Comparison of ENCODE assay signal across 1 cellular context in the genomic region with DNA sequence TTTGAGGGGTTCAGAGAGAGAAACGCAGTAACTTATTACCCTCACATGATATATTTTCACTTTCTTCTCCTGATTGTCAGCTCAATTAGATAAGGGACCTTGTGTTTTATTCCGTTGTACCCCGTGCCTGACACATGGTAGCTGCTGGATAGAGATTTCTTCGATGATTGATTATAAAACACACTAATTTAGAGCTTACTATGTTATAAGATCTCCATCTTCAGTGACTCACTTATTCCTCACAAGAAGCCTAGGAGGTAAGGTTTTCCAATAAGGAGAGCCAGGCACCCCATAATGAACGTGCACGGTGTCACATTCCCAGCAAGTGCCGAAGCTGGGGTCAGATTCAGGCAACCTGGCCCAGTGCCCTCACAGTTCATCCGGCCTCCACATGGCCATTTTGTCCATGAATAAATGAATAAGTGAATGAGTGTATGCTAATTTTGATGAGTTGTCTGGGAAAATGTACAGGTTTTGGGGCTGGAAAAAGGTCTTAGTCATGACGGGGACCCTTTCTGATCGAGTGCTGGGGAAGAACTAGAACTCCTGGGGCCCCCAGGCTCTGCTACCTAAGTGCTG.
TF ChIP-seq lines count a peak whose summit lies in the region.

No MANE protein-coding gene starts in this region.

TF ChIP-seq in GM23338, 12 proteins besides CTCF, POLR2A, EP300 and RAD21 (continued from another document):
- TF ChIP-seq, protein P1, sequence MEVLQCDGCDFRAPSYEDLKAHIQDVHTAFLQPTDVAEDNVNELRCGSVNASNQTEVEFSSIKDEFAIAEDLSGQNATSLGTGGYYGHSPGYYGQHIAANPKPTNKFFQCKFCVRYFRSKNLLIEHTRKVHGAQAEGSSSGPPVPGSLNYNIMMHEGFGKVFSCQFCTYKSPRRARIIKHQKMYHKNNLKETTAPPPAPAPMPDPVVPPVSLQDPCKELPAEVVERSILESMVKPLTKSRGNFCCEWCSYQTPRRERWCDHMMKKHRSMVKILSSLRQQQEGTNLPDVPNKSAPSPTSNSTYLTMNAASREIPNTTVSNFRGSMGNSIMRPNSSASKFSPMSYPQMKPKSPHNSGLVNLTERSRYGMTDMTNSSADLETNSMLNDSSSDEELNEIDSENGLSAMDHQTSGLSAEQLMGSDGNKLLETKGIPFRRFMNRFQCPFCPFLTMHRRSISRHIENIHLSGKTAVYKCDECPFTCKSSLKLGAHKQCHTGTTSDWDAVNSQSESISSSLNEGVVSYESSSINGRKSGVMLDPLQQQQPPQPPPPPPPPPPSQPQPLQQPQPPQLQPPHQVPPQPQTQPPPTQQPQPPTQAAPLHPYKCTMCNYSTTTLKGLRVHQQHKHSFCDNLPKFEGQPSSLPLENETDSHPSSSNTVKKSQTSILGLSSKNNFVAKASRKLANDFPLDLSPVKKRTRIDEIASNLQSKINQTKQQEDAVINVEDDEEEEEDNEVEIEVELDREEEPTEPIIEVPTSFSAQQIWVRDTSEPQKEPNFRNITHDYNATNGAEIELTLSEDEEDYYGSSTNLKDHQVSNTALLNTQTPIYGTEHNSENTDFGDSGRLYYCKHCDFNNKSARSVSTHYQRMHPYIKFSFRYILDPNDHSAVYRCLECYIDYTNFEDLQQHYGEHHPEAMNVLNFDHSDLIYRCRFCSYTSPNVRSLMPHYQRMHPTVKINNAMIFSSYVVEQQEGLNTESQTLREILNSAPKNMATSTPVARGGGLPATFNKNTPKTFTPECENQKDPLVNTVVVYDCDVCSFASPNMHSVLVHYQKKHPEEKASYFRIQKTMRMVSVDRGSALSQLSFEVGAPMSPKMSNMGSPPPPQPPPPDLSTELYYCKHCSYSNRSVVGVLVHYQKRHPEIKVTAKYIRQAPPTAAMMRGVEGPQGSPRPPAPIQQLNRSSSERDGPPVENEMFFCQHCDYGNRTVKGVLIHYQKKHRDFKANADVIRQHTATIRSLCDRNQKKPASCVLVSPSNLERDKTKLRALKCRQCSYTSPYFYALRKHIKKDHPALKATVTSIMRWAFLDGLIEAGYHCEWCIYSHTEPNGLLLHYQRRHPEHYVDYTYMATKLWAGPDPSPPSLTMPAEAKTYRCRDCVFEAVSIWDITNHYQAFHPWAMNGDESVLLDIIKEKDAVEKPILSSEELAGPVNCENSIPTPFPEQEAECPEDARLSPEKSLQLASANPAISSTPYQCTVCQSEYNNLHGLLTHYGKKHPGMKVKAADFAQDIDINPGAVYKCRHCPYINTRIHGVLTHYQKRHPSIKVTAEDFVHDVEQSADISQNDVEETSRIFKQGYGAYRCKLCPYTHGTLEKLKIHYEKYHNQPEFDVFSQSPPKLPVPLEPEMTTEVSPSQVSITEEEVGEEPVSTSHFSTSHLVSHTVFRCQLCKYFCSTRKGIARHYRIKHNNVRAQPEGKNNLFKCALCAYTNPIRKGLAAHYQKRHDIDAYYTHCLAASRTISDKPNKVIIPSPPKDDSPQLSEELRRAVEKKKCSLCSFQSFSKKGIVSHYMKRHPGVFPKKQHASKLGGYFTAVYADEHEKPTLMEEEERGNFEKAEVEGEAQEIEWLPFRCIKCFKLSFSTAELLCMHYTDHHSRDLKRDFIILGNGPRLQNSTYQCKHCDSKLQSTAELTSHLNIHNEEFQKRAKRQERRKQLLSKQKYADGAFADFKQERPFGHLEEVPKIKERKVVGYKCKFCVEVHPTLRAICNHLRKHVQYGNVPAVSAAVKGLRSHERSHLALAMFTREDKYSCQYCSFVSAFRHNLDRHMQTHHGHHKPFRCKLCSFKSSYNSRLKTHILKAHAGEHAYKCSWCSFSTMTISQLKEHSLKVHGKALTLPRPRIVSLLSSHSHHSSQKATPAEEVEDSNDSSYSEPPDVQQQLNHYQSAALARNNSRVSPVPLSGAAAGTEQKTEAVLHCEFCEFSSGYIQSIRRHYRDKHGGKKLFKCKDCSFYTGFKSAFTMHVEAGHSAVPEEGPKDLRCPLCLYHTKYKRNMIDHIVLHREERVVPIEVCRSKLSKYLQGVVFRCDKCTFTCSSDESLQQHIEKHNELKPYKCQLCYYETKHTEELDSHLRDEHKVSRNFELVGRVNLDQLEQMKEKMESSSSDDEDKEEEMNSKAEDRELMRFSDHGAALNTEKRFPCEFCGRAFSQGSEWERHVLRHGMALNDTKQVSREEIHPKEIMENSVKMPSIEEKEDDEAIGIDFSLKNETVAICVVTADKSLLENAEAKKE (CRISPR knock-in tag; IDR thresholded peaks at IDR 0.05), result no peak
- TF ChIP-seq CREB1 (CRISPR knock-in tag; IDR thresholded peaks at IDR 0.05; ENCODE audit: low read depth), result no peak
- TF ChIP-seq POLR2AphosphoS5 (IDR thresholded peaks at IDR 0.05; ENCODE audit: low read depth), result no peak
- no peak for TF ChIP-seq STAT1 (IDR thresholded peaks at IDR 0.05; ENCODE audit: unreplicated experiment)
- no peak for TF ChIP-seq EZH2phosphoT487 (IDR thresholded peaks at IDR 0.05; ENCODE audit: unreplicated experiment)
- TF ChIP-seq JUNB (IDR thresholded peaks at IDR 0.05; ENCODE audit: unreplicated experiment), result no peak
- TF ChIP-seq EZH2 (IDR thresholded peaks at IDR 0.05; ENCODE audit: low read depth, unreplicated experiment), result no peak
- TF ChIP-seq ZNF114 (CRISPR knock-in tag; IDR thresholded peaks at IDR 0.05), result no peak
- TF ChIP-seq, protein P2, sequence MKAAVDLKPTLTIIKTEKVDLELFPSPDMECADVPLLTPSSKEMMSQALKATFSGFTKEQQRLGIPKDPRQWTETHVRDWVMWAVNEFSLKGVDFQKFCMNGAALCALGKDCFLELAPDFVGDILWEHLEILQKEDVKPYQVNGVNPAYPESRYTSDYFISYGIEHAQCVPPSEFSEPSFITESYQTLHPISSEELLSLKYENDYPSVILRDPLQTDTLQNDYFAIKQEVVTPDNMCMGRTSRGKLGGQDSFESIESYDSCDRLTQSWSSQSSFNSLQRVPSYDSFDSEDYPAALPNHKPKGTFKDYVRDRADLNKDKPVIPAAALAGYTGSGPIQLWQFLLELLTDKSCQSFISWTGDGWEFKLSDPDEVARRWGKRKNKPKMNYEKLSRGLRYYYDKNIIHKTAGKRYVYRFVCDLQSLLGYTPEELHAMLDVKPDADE (IDR thresholded peaks at IDR 0.05), result no peak
- no peak for TF ChIP-seq ZNF331 (CRISPR knock-in tag; IDR thresholded peaks at IDR 0.05; ENCODE audit: low read depth)
